Comparison of ENCODE assay signal across 7 cellular contexts in the genomic region with DNA sequence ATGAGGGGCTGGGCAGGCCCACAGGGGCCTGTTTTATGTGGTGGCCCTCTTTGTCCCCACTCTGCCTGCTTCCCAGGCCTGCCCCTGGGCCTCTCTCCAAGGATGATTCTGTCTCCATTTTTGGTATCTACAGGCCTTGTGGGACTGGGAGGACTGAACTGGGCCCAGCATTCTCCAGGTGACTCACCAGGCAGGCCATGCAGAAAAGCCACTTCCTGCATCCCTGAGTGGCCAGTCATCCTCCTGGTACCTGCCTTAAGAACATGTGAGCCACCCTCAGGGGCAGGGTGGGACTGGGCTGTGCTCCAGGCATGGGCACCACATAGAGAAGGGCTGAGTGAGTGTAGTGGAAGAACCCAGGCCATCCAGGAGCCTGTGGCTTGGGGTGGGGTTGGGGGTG. TPM values are rescaled to one million over a fixed set of nuclear protein-coding genes. Genes with fewer than 3 reads are reported as not detected.
DNase-seq lines count a peak whose midpoint lies in the region; ATAC-seq lines count a peak whose summit lies in the region.

No MANE protein-coding gene starts in this region.

- peaks cover 14% of the 10 kb centered on the region for H3K4me1 Mint-ChIP-seq in stimulated activated effector memory CD8-positive, alpha-beta T cell treated with anti-CD3 and anti-CD28 coated beads, Interleukin-12 subunit alpha, Interleukin-12 subunit beta, amount 100 ng/mL, for 72 hours

- H3K27ac Mint-ChIP-seq in stimulated activated effector memory CD8-positive, alpha-beta T cell treated with anti-CD3 and anti-CD28 coated beads, Interleukin-12 subunit alpha, Interleukin-12 subunit beta, amount 100 ng/mL, for 72 hours = no peak overlapping the region

- H3K36me3 Mint-ChIP-seq in stimulated activated effector memory CD8-positive, alpha-beta T cell treated with anti-CD3 and anti-CD28 coated beads, Interleukin-12 subunit alpha, Interleukin-12 subunit beta, amount 100 ng/mL, for 72 hours = no peaks in the 10 kb centered on the region

- ATAC-seq in GM18868 (IDR thresholded peaks at IDR 0.05; ENCODE audit: unreplicated experiment) (peak; percentile 23), GM21515 (IDR thresholded peaks at IDR 0.05; ENCODE audit: unreplicated experiment) (no peak)
- ATAC-seq in stimulated activated effector memory CD8-positive, alpha-beta T cell treated with anti-CD3 and anti-CD28 coated beads, Interleukin-12 subunit alpha, Interleukin-12 subunit beta, amount 100 ng/mL, for 72 hours = peak; percentile 67

- H3K4me3 Mint-ChIP-seq in stimulated activated effector memory CD8-positive, alpha-beta T cell treated with anti-CD3 and anti-CD28 coated beads, Interleukin-12 subunit alpha, Interleukin-12 subunit beta, amount 100 ng/mL, for 72 hours = no peak overlapping the region

- peak; percentile 89 for DNase-seq in RKO (ENCODE audit: low spot score)
- peak; percentile 84 for DNase-seq in fibroblast of peridontal ligament (ENCODE audit: extremely low read depth)
- DNase-seq in stimulated activated effector memory CD8-positive, alpha-beta T cell treated with anti-CD3 and anti-CD28 coated beads, Interleukin-12 subunit alpha, Interleukin-12 subunit beta, amount 100 ng/mL, for 72 hours (ENCODE audit: low spot score in 2 of 2) = no peak
- DNase-seq in NCI-H1105 treated with DMSO at 0.1 percent for 48 hours (lab: John Stamatoyannopoulos, UW) = no peak
- no peak for DNase-seq in mesenteric fat pad (ENCODE audit: low spot score)

- H3K9me3 Mint-ChIP-seq in stimulated activated effector memory CD8-positive, alpha-beta T cell treated with anti-CD3 and anti-CD28 coated beads, Interleukin-12 subunit alpha, Interleukin-12 subunit beta, amount 100 ng/mL, for 72 hours = no peaks in the 10 kb centered on the region

RNA-seq across cellular contexts. Expression of a gene that starts 20.0 kb away (rescaled TPM):
- total RNA-seq in mesenteric fat pad = 30.3 TPM

Comparison
In these comparisons a context has a peak if more than half of its experiments do, and no peak if none do; other contexts are left out.
1. DNase-seq: peak in RKO (single experiment) and fibroblast of peridontal ligament (single experiment); none in stimulated activated effector memory CD8-positive, alpha-beta T cell treated with anti-CD3 and anti-CD28 coated beads, Interleukin-12 subunit alpha, Interleukin-12 subunit beta, amount 100 ng/mL, for 72 hours (0 of 2), NCI-H1105 treated with DMSO at 0.1 percent for 48 hours (single experiment) and mesenteric fat pad (single experiment).